26 cellular contexts compared by ENCODE assay signal in genomic region chr1:59714966-59715365, GRCh38.
"Had no signal": no experiment of that assay in that cellular context is flagged by ENCODE, and none has a peak within 500 bp of the region (broad histone marks: within the 10 kb centered on the region; RNA-seq: fewer than 3 reads in every experiment).

No MANE protein-coding gene starts in this region.

- H3K4me1 ChIP-seq: ascending aorta, breast epithelium, right lobe of liver, testis had no signal

- H3K36me3 ChIP-seq: ascending aorta, breast epithelium, esophagus muscularis mucosa, right lobe of liver had no signal

- H3K27me3 ChIP-seq: ascending aorta, breast epithelium, esophagus muscularis mucosa, right lobe of liver, testis had no signal

- H3K27ac ChIP-seq: ascending aorta, breast epithelium, right lobe of liver, testis, VCaP had no signal

- ATAC-seq: natural killer cell treated with Interleukin-12 subunit alpha and Interleukin-12 subunit beta and Interleukin-15 and Interleukin-18, amount 100 ng/mL, for 72 hours; right lobe of liver; stimulated activated naive CD8-positive, alpha-beta T cell treated with anti-CD3 and anti-CD28 coated beads, Interleukin-15, Interleukin-2, amounts not matched to agents 100 U/mL and 50 U/mL, for 24 hours had no signal

- DNase-seq: activated CD4-positive, alpha-beta T cell treated with anti-CD3 and anti-CD28 coated beads for 4 hours; activated CD4-positive, alpha-beta T cell treated with anti-CD3 and anti-CD28 coated beads, Interleukin-2, amount 50 U/mL, for 4 hours; activated effector memory CD4-positive, alpha-beta T cell treated with Interleukin-2 at 50 U/mL for 16 hours; activated naive CD4-positive, alpha-beta T cell treated with anti-CD3 and anti-CD28 coated beads for 36 hours; activated naive CD8-positive, alpha-beta T cell treated with anti-CD3 and anti-CD28 coated beads for 36 hours; activated T-cell treated with anti-CD3 and anti-CD28 coated beads for 4 hours; central memory CD4-positive, alpha-beta T cell; dermis blood vessel endothelial cell; effector CD4-positive, alpha-beta T cell; immature natural killer cell; kidney; mesenchymal stem cell; right lobe of liver; stimulated activated CD4-positive, alpha-beta T cell treated with anti-CD3 and anti-CD28 coated beads, Interleukin-12 subunit alpha, Interleukin-12 subunit beta, amount 100 ng/mL, for 4 hours; stimulated activated CD4-positive, alpha-beta T cell treated with anti-CD3 and anti-CD28 coated beads, Interleukin-4, amount 100 ng/mL, for 1 hour; stimulated activated naive CD8-positive, alpha-beta T cell treated with anti-CD3 and anti-CD28 coated beads, Interleukin-15, Interleukin-2, amounts not matched to agents 100 U/mL and 50 U/mL, for 24 hours; SW 1271; T-helper 9 cell; testis; trophoblast cell had no signal

- H3K9me3 ChIP-seq: ascending aorta, breast epithelium, esophagus muscularis mucosa, right lobe of liver, testis had no signal

- H3K4me3 ChIP-seq: ascending aorta, breast epithelium, esophagus muscularis mucosa, right lobe of liver, skin epidermis, testis had no signal
